Comparison of ENCODE assay signal across 1 cellular context in the genomic region with DNA sequence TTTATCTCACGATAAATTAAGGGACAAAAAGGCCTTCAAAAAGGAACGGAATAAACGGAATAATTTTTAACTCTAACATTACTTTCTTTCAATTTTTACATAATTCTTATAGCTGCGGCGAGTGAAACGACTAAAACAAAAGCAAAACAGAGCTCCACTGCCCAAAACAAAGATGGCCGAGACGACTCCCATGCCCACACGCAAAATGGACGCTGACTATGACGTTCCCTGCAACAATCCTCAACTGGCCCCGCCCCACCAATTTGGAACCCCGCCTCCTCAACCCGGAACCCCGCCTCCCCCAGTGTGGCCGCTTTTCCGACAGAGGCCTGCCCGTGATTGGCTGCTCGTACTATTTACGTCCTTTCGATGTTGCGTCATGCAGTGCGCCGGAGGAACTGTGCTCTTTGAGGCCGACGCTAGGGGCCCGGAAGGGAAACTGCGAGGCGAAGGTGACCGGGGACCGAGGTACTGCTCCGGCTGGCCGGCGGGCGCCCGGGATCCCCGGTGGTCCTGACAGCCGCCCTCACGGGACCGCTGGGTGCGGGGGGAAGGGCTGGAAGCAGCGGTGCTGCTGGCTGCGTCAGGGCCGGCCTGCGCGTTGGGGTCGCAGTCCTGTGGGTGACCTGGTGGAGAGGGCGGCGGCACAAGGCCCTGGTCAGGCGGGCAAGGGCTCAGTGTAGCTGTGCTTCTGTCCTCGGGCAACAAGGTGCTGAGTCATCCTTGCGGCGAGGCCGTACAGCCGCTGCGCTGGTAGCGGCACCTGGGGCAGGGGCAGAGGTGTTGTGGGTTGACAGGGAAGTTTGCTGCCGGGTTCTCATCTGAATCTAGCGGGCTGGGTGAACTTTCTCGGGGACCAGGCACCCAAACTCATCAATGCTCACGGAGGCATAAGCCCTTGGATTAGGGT.
TF ChIP-seq lines count a peak whose summit lies in the region.

A gene with protein sequence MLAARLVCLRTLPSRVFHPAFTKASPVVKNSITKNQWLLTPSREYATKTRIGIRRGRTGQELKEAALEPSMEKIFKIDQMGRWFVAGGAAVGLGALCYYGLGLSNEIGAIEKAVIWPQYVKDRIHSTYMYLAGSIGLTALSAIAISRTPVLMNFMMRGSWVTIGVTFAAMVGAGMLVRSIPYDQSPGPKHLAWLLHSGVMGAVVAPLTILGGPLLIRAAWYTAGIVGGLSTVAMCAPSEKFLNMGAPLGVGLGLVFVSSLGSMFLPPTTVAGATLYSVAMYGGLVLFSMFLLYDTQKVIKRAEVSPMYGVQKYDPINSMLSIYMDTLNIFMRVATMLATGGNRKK (plus strand): TSS at position 384 of the 910 bp plus-strand sequence. CDS start 1,992 bp downstream, outside the sequence.

TF ChIP-seq in H1, 55 proteins besides CTCF, POLR2A, EP300 and RAD21 (continues in another document):
- TF ChIP-seq SP1 (IDR thresholded peaks at IDR 0.05; ENCODE audit: low read depth, low read length): no peak
- TF ChIP-seq, protein P1, sequence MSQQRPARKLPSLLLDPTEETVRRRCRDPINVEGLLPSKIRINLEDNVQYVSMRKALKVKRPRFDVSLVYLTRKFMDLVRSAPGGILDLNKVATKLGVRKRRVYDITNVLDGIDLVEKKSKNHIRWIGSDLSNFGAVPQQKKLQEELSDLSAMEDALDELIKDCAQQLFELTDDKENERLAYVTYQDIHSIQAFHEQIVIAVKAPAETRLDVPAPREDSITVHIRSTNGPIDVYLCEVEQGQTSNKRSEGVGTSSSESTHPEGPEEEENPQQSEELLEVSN (IDR thresholded peaks at IDR 0.05): no peak
- peak; percentile 96 for TF ChIP-seq PHF8 (conservative IDR thresholded peaks at IDR 0.05; ENCODE audit: low read depth, low read length)
- no peak for TF ChIP-seq RFX5 (IDR thresholded peaks at IDR 0.05; ENCODE audit: borderline replicate concordance, low read depth, low read length)
- TF ChIP-seq, protein P2, sequence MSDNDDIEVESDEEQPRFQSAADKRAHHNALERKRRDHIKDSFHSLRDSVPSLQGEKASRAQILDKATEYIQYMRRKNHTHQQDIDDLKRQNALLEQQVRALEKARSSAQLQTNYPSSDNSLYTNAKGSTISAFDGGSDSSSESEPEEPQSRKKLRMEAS (IDR thresholded peaks at IDR 0.05): peak; percentile 21; the same call in 1 of the 2 replicates
- TF ChIP-seq RXRA (IDR thresholded peaks at IDR 0.05; ENCODE audit: insufficient read depth, low read depth, low read length): no peak
- TF ChIP-seq EZH2 (IDR thresholded peaks at IDR 0.05; ENCODE audit: low read depth, low read length, severe bottlenecking): no peak
- peak; percentile 77 for TF ChIP-seq POLR2AphosphoS5 (IDR thresholded peaks at IDR 0.05; ENCODE audit: low read depth, low read length)
- TF ChIP-seq GTF2F1 (IDR thresholded peaks at IDR 0.05; ENCODE audit: borderline replicate concordance, low read depth, low read length): no peak
- TF ChIP-seq EGR1 (IDR thresholded peaks at IDR 0.05; ENCODE audit: borderline replicate concordance, low read depth, low read length): no peak
- TF ChIP-seq HDAC2 (IDR thresholded peaks at IDR 0.05; ENCODE audit: borderline replicate concordance in 1 of 2, low read depth in 2 of 2, low read length in 2 of 2): peak in 1 of 2 experiments; percentile 91; a peak in 2 of 4 replicates
- peak; percentile 77 for TF ChIP-seq KDM5A (IDR thresholded peaks at IDR 0.05; ENCODE audit: low read length)
- TF ChIP-seq TAF1 (IDR thresholded peaks at IDR 0.05; ENCODE audit: low read depth, low read length): peak; percentile 88
- no peak for TF ChIP-seq SP4 (IDR thresholded peaks at IDR 0.05; ENCODE audit: low read length)
- TF ChIP-seq SUZ12 (IDR thresholded peaks at IDR 0.05; ENCODE audit: low read length): no peak
- TF ChIP-seq YY1 (IDR thresholded peaks at IDR 0.05; ENCODE audit: low read depth, low read length): peak; percentile 100
- TF ChIP-seq TBP (IDR thresholded peaks at IDR 0.05; ENCODE audit: low read depth, low read length): peak; percentile 83
- no peak for TF ChIP-seq NRF1 (IDR thresholded peaks at IDR 0.05; ENCODE audit: low read depth, low read length)
- TF ChIP-seq SRF (IDR thresholded peaks at IDR 0.05; ENCODE audit: low read depth, low read length): peak; percentile 65
- 0 out of 2 replicates have a peak, but pooled peaks have one; percentile 33 for TF ChIP-seq TEAD4 (IDR thresholded peaks at IDR 0.05; ENCODE audit: low read depth, low read length)
- TF ChIP-seq CHD2 (IDR thresholded peaks at IDR 0.05; ENCODE audit: low read length): no peak
- no peak for TF ChIP-seq KDM1A (IDR thresholded peaks at IDR 0.05; ENCODE audit: borderline replicate concordance, low read length)
- TF ChIP-seq, protein P3, sequence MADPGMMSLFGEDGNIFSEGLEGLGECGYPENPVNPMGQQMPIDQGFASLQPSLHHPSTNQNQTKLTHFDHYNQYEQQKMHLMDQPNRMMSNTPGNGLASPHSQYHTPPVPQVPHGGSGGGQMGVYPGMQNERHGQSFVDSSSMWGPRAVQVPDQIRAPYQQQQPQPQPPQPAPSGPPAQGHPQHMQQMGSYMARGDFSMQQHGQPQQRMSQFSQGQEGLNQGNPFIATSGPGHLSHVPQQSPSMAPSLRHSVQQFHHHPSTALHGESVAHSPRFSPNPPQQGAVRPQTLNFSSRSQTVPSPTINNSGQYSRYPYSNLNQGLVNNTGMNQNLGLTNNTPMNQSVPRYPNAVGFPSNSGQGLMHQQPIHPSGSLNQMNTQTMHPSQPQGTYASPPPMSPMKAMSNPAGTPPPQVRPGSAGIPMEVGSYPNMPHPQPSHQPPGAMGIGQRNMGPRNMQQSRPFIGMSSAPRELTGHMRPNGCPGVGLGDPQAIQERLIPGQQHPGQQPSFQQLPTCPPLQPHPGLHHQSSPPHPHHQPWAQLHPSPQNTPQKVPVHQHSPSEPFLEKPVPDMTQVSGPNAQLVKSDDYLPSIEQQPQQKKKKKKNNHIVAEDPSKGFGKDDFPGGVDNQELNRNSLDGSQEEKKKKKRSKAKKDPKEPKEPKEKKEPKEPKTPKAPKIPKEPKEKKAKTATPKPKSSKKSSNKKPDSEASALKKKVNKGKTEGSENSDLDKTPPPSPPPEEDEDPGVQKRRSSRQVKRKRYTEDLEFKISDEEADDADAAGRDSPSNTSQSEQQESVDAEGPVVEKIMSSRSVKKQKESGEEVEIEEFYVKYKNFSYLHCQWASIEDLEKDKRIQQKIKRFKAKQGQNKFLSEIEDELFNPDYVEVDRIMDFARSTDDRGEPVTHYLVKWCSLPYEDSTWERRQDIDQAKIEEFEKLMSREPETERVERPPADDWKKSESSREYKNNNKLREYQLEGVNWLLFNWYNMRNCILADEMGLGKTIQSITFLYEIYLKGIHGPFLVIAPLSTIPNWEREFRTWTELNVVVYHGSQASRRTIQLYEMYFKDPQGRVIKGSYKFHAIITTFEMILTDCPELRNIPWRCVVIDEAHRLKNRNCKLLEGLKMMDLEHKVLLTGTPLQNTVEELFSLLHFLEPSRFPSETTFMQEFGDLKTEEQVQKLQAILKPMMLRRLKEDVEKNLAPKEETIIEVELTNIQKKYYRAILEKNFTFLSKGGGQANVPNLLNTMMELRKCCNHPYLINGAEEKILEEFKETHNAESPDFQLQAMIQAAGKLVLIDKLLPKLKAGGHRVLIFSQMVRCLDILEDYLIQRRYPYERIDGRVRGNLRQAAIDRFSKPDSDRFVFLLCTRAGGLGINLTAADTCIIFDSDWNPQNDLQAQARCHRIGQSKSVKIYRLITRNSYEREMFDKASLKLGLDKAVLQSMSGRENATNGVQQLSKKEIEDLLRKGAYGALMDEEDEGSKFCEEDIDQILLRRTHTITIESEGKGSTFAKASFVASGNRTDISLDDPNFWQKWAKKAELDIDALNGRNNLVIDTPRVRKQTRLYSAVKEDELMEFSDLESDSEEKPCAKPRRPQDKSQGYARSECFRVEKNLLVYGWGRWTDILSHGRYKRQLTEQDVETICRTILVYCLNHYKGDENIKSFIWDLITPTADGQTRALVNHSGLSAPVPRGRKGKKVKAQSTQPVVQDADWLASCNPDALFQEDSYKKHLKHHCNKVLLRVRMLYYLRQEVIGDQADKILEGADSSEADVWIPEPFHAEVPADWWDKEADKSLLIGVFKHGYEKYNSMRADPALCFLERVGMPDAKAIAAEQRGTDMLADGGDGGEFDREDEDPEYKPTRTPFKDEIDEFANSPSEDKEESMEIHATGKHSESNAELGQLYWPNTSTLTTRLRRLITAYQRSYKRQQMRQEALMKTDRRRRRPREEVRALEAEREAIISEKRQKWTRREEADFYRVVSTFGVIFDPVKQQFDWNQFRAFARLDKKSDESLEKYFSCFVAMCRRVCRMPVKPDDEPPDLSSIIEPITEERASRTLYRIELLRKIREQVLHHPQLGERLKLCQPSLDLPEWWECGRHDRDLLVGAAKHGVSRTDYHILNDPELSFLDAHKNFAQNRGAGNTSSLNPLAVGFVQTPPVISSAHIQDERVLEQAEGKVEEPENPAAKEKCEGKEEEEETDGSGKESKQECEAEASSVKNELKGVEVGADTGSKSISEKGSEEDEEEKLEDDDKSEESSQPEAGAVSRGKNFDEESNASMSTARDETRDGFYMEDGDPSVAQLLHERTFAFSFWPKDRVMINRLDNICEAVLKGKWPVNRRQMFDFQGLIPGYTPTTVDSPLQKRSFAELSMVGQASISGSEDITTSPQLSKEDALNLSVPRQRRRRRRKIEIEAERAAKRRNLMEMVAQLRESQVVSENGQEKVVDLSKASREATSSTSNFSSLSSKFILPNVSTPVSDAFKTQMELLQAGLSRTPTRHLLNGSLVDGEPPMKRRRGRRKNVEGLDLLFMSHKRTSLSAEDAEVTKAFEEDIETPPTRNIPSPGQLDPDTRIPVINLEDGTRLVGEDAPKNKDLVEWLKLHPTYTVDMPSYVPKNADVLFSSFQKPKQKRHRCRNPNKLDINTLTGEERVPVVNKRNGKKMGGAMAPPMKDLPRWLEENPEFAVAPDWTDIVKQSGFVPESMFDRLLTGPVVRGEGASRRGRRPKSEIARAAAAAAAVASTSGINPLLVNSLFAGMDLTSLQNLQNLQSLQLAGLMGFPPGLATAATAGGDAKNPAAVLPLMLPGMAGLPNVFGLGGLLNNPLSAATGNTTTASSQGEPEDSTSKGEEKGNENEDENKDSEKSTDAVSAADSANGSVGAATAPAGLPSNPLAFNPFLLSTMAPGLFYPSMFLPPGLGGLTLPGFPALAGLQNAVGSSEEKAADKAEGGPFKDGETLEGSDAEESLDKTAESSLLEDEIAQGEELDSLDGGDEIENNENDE (IDR thresholded peaks at IDR 0.05; ENCODE audit: insufficient replicate concordance, low read length): no peak
- peak; percentile 90 for TF ChIP-seq BACH1 (IDR thresholded peaks at IDR 0.05; ENCODE audit: low read length)
- TF ChIP-seq SIRT6 (IDR thresholded peaks at IDR 0.05; ENCODE audit: low read length): no peak
- peak in 1 of 2 experiments; percentile 97; a peak in 2 of 4 replicates for TF ChIP-seq SIN3A (conservative IDR thresholded peaks at IDR 0.05 in 1 of 2, IDR thresholded peaks at IDR 0.05 in 1 of 2; ENCODE audit: low read depth in 1 of 2, low read length in 2 of 2)
- TF ChIP-seq ZNF274 (IDR thresholded peaks at IDR 0.05; ENCODE audit: borderline replicate concordance, extremely low read depth, low read length): no peak
- peak; percentile 95 for TF ChIP-seq RBBP5 (IDR thresholded peaks at IDR 0.05; ENCODE audit: borderline replicate concordance, low read depth, low read length)
- no peak for TF ChIP-seq SP2 (IDR thresholded peaks at IDR 0.05; ENCODE audit: low read length)
- TF ChIP-seq NANOG (IDR thresholded peaks at IDR 0.05; ENCODE audit: insufficient read depth, low read depth, low read length, poor library complexity, severe bottlenecking): no peak
- TF ChIP-seq ASH2L (IDR thresholded peaks at IDR 0.05; ENCODE audit: low read length): peak; percentile 95
- TF ChIP-seq TCF12 (IDR thresholded peaks at IDR 0.05; ENCODE audit: low read depth, low read length): no peak
- peak; percentile 95 for TF ChIP-seq KDM4A (IDR thresholded peaks at IDR 0.05; ENCODE audit: low read depth, low read length, severe bottlenecking)
- no peak; the same call in 1 of the 2 replicates for TF ChIP-seq CHD1 (IDR thresholded peaks at IDR 0.05; ENCODE audit: low read depth, low read length)
- TF ChIP-seq TAF7 (optimal IDR thresholded peaks at IDR 0.05; ENCODE audit: borderline replicate concordance, low read depth, low read length): peak; percentile 69
- TF ChIP-seq RNF2 (IDR thresholded peaks at IDR 0.05; ENCODE audit: borderline replicate concordance, low read depth, low read length, missing control alignments, poor library complexity, severe bottlenecking): no peak
- TF ChIP-seq, protein P4, sequence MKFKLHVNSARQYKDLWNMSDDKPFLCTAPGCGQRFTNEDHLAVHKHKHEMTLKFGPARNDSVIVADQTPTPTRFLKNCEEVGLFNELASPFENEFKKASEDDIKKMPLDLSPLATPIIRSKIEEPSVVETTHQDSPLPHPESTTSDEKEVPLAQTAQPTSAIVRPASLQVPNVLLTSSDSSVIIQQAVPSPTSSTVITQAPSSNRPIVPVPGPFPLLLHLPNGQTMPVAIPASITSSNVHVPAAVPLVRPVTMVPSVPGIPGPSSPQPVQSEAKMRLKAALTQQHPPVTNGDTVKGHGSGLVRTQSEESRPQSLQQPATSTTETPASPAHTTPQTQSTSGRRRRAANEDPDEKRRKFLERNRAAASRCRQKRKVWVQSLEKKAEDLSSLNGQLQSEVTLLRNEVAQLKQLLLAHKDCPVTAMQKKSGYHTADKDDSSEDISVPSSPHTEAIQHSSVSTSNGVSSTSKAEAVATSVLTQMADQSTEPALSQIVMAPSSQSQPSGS (IDR thresholded peaks at IDR 0.05; ENCODE audit: low read length): peak; percentile 59; the same call in 1 of the 2 replicates
- no peak for TF ChIP-seq CTBP2 (IDR thresholded peaks at IDR 0.05; ENCODE audit: borderline replicate concordance, insufficient read depth, insufficient read length, low read length)
- TF ChIP-seq CEBPB (IDR thresholded peaks at IDR 0.05; ENCODE audit: low read depth, low read length): peak; percentile 97
- no peak for TF ChIP-seq FOSL1 (IDR thresholded peaks at IDR 0.05; ENCODE audit: insufficient read depth, low read depth, low read length)
- TF ChIP-seq CBX8 (IDR thresholded peaks at IDR 0.05; ENCODE audit: borderline replicate concordance, low read depth, low read length): no peak
- TF ChIP-seq, protein P5, sequence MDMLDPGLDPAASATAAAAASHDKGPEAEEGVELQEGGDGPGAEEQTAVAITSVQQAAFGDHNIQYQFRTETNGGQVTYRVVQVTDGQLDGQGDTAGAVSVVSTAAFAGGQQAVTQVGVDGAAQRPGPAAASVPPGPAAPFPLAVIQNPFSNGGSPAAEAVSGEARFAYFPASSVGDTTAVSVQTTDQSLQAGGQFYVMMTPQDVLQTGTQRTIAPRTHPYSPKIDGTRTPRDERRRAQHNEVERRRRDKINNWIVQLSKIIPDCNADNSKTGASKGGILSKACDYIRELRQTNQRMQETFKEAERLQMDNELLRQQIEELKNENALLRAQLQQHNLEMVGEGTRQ (IDR thresholded peaks at IDR 0.05; ENCODE audit: low read length): no peak
- TF ChIP-seq JUND (IDR thresholded peaks at IDR 0.05; ENCODE audit: low read length): peak; percentile 56; the same call in 1 of the 2 replicates
- TF ChIP-seq SIX5 (IDR thresholded peaks at IDR 0.05; ENCODE audit: low read depth, low read length): no peak
- TF ChIP-seq CREB1 (IDR thresholded peaks at IDR 0.05): peak; percentile 98
- peak; percentile 25; the same call in 1 of the 2 replicates for TF ChIP-seq BRCA1 (IDR thresholded peaks at IDR 0.05; ENCODE audit: low read depth, low read length)
- TF ChIP-seq HDAC6 (IDR thresholded peaks at IDR 0.05; ENCODE audit: low read depth, low read length): no peak
- no peak for TF ChIP-seq CBX5 (IDR thresholded peaks at IDR 0.05; ENCODE audit: low read depth, low read length)
- TF ChIP-seq, protein P6, sequence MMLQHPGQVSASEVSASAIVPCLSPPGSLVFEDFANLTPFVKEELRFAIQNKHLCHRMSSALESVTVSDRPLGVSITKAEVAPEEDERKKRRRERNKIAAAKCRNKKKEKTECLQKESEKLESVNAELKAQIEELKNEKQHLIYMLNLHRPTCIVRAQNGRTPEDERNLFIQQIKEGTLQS (IDR thresholded peaks at IDR 0.05; ENCODE audit: insufficient read depth, low read depth, low read length): peak; percentile 85
